10 cellular contexts compared by ENCODE assay signal in the genomic region with DNA sequence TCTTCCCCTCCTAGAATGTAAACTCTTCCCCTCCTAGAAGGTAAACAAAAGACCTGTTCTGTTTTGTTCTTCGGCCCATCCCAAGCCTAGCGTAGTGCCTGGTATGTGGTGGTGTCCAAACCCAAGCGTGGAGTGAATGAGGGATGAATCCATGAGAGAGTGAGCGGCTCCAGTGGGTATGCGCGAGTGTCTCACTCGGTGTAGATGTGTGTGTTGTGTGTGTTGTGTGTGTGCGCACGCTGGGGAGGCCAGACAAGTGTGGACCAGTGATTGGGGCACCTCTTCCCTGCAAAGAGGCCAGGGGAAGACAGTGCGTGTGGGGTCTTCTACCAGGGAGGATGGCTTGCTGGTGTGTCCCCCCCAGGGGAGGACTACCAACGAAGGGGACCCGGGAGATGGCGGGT. TPM values are rescaled to one million over a fixed set of nuclear protein-coding genes. Genes with fewer than 3 reads are reported as not detected.
DNase-seq lines count a peak whose midpoint lies in the region; ATAC-seq and TF ChIP-seq lines count a peak whose summit lies in the region.
"Had no signal": no experiment of that assay in that cellular context is flagged by ENCODE, and none has a peak within 500 bp of the region (broad histone marks: within the 10 kb centered on the region; RNA-seq: fewer than 3 reads in every experiment).

No MANE protein-coding gene starts in this region.

- H3K4me1 Mint-ChIP-seq in activated naive CD4-positive, alpha-beta T cell treated with anti-CD3 and anti-CD28 coated beads for 36 hours (ENCODE audit: low read depth): peaks cover 9% of the 10 kb centered on the region
- H3K4me1 Mint-ChIP-seq in effector memory CD8-positive, alpha-beta T cell (ENCODE audit: low read depth in 2 of 2): peaks cover 3 to 10% of the 10 kb centered on the region in 2 donors

- in situ Hi-C loops in G401 (cut with HindIII; ENCODE audit: low sequenced_read_pairs): no loop called here

- H3K36me3 Mint-ChIP-seq in activated naive CD4-positive, alpha-beta T cell treated with anti-CD3 and anti-CD28 coated beads for 36 hours (ENCODE audit: low read depth): peaks cover 2% of the 10 kb centered on the region
- H3K36me3 Mint-ChIP-seq in activated naive CD4-positive, alpha-beta T cell treated with anti-CD3 and anti-CD28 coated beads, Interleukin-2, amount 50 U/mL, for 72 hours: peaks cover 6 to 8% of the 10 kb centered on the region in 2 donors
- H3K36me3 Mint-ChIP-seq in effector memory CD8-positive, alpha-beta T cell (ENCODE audit: insufficient read depth): peaks cover 2% of the 10 kb centered on the region

- TF ChIP-seq POLR2A in uterus (IDR thresholded peaks at IDR 0.05): no peak

- H3K27ac Mint-ChIP-seq in activated naive CD4-positive, alpha-beta T cell treated with anti-CD3 and anti-CD28 coated beads for 36 hours: no peak overlapping the region
- peak overlapping the region in 1 of 2 donors; percentile 19 for H3K27ac Mint-ChIP-seq in activated naive CD4-positive, alpha-beta T cell treated with anti-CD3 and anti-CD28 coated beads, Interleukin-2, amount 50 U/mL, for 72 hours
- no peak overlapping the region for H3K27ac Mint-ChIP-seq in effector memory CD8-positive, alpha-beta T cell
- H3K27ac Mint-ChIP-seq: activated CD8-positive, alpha-beta memory T cell treated with anti-CD3 and anti-CD28 coated beads, Interleukin-2, amount 10 ng/mL, durations not matched to agents 7 days and 5 days had no signal

- H3K9me3 ChIP-seq in muscle layer of duodenum (ENCODE audit: control insufficient read depth in 1 of 2, low read length in 2 of 2): no peaks in the 10 kb centered on the region
- no peaks in the 10 kb centered on the region for H3K9me3 ChIP-seq in uterus

- no peak for DNase-seq in activated naive CD4-positive, alpha-beta T cell treated with anti-CD3 and anti-CD28 coated beads for 36 hours
- DNase-seq in activated naive CD4-positive, alpha-beta T cell treated with anti-CD3 and anti-CD28 coated beads, Interleukin-2, amount 50 U/mL, for 72 hours (ENCODE audit: low spot score in 2 of 2): no peak
- DNase-seq in effector memory CD8-positive, alpha-beta T cell: no peak
- no peak for DNase-seq in uterus
- DNase-seq in NCI-H2171 treated with DMSO at 0.1 percent for 48 hours (lab: John Stamatoyannopoulos, UW): no peak
- no peak for DNase-seq in G401 (ENCODE audit: low spot score)
- DNase-seq in midbrain (lab: John Stamatoyannopoulos, UW): no peak
- DNase-seq: activated CD8-positive, alpha-beta memory T cell treated with anti-CD3 and anti-CD28 coated beads, Interleukin-2, amount 10 ng/mL, durations not matched to agents 7 days and 5 days; DMS153 had no signal

- intact Hi-C loops in activated naive CD4-positive, alpha-beta T cell treated with anti-CD3 and anti-CD28 coated beads for 36 hours (cut with micrococcal nuclease): no loop called here
- intact Hi-C loops in uterus (cut with DNase I; ENCODE audit: low total_unique reads): no loop called here

- CTCF ChIA-PET in activated naive CD4-positive, alpha-beta T cell treated with anti-CD3 and anti-CD28 coated beads for 36 hours (lab: Charles Lee): no interaction called here

- peak overlapping the region; percentile 48 for H3K4me3 Mint-ChIP-seq in activated naive CD4-positive, alpha-beta T cell treated with anti-CD3 and anti-CD28 coated beads for 36 hours
- peak overlapping the region; percentile 59 to 64 for H3K4me3 Mint-ChIP-seq in effector memory CD8-positive, alpha-beta T cell

- ATAC-seq in activated naive CD4-positive, alpha-beta T cell treated with anti-CD3 and anti-CD28 coated beads, Interleukin-2, amount 50 U/mL, for 72 hours: no peak
- no peak for ATAC-seq in effector memory CD8-positive, alpha-beta T cell (replicated peaks)

- H3K27me3 Mint-ChIP-seq in activated naive CD4-positive, alpha-beta T cell treated with anti-CD3 and anti-CD28 coated beads for 36 hours (ENCODE audit: low read depth): peaks cover 56% of the 10 kb centered on the region
- peaks cover 58 to 84% of the 10 kb centered on the region in 2 donors for H3K27me3 Mint-ChIP-seq in effector memory CD8-positive, alpha-beta T cell

- no peak for TF ChIP-seq CTCF in uterus (IDR thresholded peaks at IDR 0.05)

- H3K36me3 ChIP-seq in muscle layer of duodenum (ENCODE audit: control insufficient read depth in 1 of 2, insufficient read depth in 2 of 2, low read length in 2 of 2): no peaks in the 10 kb centered on the region
- H3K36me3 ChIP-seq in uterus: no peaks in the 10 kb centered on the region

- H3K4me3 ChIP-seq in muscle layer of duodenum (ENCODE audit: low read depth in 1 of 2, low read length in 2 of 2): peak overlapping the region; percentile 18 to 71
- H3K4me3 ChIP-seq in uterus: peak overlapping the region; percentile 51 to 57

- H3K27me3 ChIP-seq in muscle layer of duodenum (ENCODE audit: low read depth, low read length): no peaks in the 10 kb centered on the region
- no peaks in the 10 kb centered on the region for H3K27me3 ChIP-seq in uterus

- H3K4me1 ChIP-seq in muscle layer of duodenum (ENCODE audit: control insufficient read depth in 1 of 2, insufficient read depth in 2 of 2, low read length in 2 of 2) (peaks cover 5 to 6% of the 10 kb centered on the region in 2 donors), uterus (no peaks in the 10 kb centered on the region)

- H3K9me3 Mint-ChIP-seq in activated naive CD4-positive, alpha-beta T cell treated with anti-CD3 and anti-CD28 coated beads for 36 hours: peaks cover 6% of the 10 kb centered on the region
- H3K9me3 Mint-ChIP-seq in activated naive CD4-positive, alpha-beta T cell treated with anti-CD3 and anti-CD28 coated beads, Interleukin-2, amount 50 U/mL, for 72 hours: peaks cover 0 to 3% of the 10 kb centered on the region in 2 donors
- no peaks in the 10 kb centered on the region for H3K9me3 Mint-ChIP-seq in effector memory CD8-positive, alpha-beta T cell

- peak overlapping the region; percentile 10 for H3K27ac ChIP-seq in muscle layer of duodenum (ENCODE audit: low read length)
- peak overlapping the region; percentile 71 to 79 for H3K27ac ChIP-seq in uterus

RNA-seq across cellular contexts. Expression of a gene that starts 0.4 kb away (rescaled TPM):
- total RNA-seq in activated naive CD4-positive, alpha-beta T cell treated with anti-CD3 and anti-CD28 coated beads for 36 hours: not detected
- total RNA-seq in activated naive CD4-positive, alpha-beta T cell treated with anti-CD3 and anti-CD28 coated beads, Interleukin-2, amount 50 U/mL, for 72 hours: under 1 TPM in 1 of 2 donors, not detected in 1; 0.06 TPM
- total RNA-seq in uterus: 10 to 100 TPM in 2 of 4 donors, 1 to 10 TPM in 2; 1.3 to 32.3 (median 12.6) TPM
- total RNA-seq in G401 (2014; rRNA removed; shearing (Covaris generic)): 2.4 and 3.4 TPM in 2 replicates
- total RNA-seq: activated CD8-positive, alpha-beta memory T cell treated with anti-CD3 and anti-CD28 coated beads, Interleukin-2, amount 10 ng/mL, durations not matched to agents 7 days and 5 days had no signal

RNA-seq across cellular contexts. Expression of a gene that starts 19.8 kb away (rescaled TPM):
- 1 to 10 TPM; 7.8 to 8.3 TPM for total RNA-seq in activated naive CD4-positive, alpha-beta T cell treated with anti-CD3 and anti-CD28 coated beads for 36 hours
- 10 to 100 TPM in 1 of 2 donors, 1 to 10 TPM in 1; 7.1 to 10.7 TPM for total RNA-seq in activated naive CD4-positive, alpha-beta T cell treated with anti-CD3 and anti-CD28 coated beads, Interleukin-2, amount 50 U/mL, for 72 hours
- total RNA-seq in uterus: 10 to 100 TPM; 14.1 to 64.6 (median 40.2) TPM
- total RNA-seq in G401 (2014; rRNA removed; shearing (Covaris generic)): 24.4 and 25.2 TPM in 2 replicates

RNA-seq across cellular contexts. Expression of a gene that starts 57.8 kb away (rescaled TPM):
- not detected for total RNA-seq in activated naive CD4-positive, alpha-beta T cell treated with anti-CD3 and anti-CD28 coated beads for 36 hours
- not detected for total RNA-seq in activated naive CD4-positive, alpha-beta T cell treated with anti-CD3 and anti-CD28 coated beads, Interleukin-2, amount 50 U/mL, for 72 hours
- total RNA-seq in uterus: 1 to 10 TPM in 2 of 4 donors, under 1 TPM in 1, not detected in 1; under 0.01 to 4.2 (median 4.2) TPM
- not detected in 2 replicates for total RNA-seq in G401 (2014; rRNA removed; shearing (Covaris generic))
